ENCODE assay signal across 15 cellular contexts in genomic region chr1:157269656-157270375, GRCh38.
A peak's percentile ranks its signal among the peaks of the same experiment; 100 is the strongest.
DNase-seq lines count a peak whose midpoint lies in the region; ATAC-seq, FAIRE-seq and TF ChIP-seq lines count a peak whose summit lies in the region.
"Had no signal": no experiment of that assay in that cellular context is flagged by ENCODE, and none has a peak within 500 bp of the region (broad histone marks: within the 10 kb centered on the region; RNA-seq: fewer than 3 reads in every experiment).

No MANE protein-coding gene starts in this region.

- H3K36me3 ChIP-seq in GM06990 (ENCODE audit: control insufficient read depth, insufficient read depth, low read length) (no peaks in the 10 kb centered on the region), OCI-LY3 (replicated peaks; ENCODE audit: low read depth, low read length) (no peaks in the 10 kb centered on the region)
- H3K36me3 ChIP-seq: thoracic aorta had no signal

- ATAC-seq in HG03045 (IDR thresholded peaks at IDR 0.05; ENCODE audit: unreplicated experiment) (peak; percentile 46), Right ventricle myocardium superior (ENCODE audit: poor library complexity) (no peak)
- ATAC-seq: right cardiac atrium had no signal

- TF ChIP-seq POLR2A in H54 (IDR thresholded peaks at IDR 0.05; ENCODE audit: low read depth, low read length): no peak

- no peak for TF ChIP-seq CTCF in GM06990 (IDR thresholded peaks at IDR 0.05; ENCODE audit: insufficient read depth, low read length, poor library complexity, severe bottlenecking)
- no peak for TF ChIP-seq CTCF in OCI-LY3 (IDR thresholded peaks at IDR 0.05; ENCODE audit: low read depth, low read length)

- peak; percentile 7 for DNase-seq in GM06990 (ENCODE audit: extremely low read depth, insufficient read length)
- DNase-seq in GM19240 (ENCODE audit: insufficient read length, low spot score): peak; percentile 14
- no peak for DNase-seq in Right ventricle myocardium superior
- no peak for DNase-seq in activated effector memory CD4-positive, alpha-beta T cell treated with anti-CD3 and anti-CD28 coated beads, Interleukin-2, amount 50 U/mL, for 16 hours
- DNase-seq in H54 (ENCODE audit: insufficient read length, low spot score): no peak
- DNase-seq in NCI-H2227 treated with DMSO at 0.1 percent for 48 hours (lab: John Stamatoyannopoulos, UW): no peak
- DNase-seq: activated CD4-positive, alpha-beta memory T cell treated with anti-CD3 and anti-CD28 coated beads for 36 hours; activated naive CD4-positive, alpha-beta T cell treated with Interleukin-2 at 50 U/mL for 16 hours; NCI-H510A; right cardiac atrium had no signal

- H3K9ac ChIP-seq in OCI-LY3 (ENCODE audit: low read length): peak overlapping the region; percentile 39; the same call in 1 of the 2 replicates
- H3K9ac ChIP-seq: KMS-11 had no signal

- no peak for FAIRE-seq in H54 (lab: Jason Lieb, UNC)

- H3K27me3 ChIP-seq in GM06990 (replicated peaks; ENCODE audit: control insufficient read depth, insufficient read depth, low read length): no peaks in the 10 kb centered on the region
- peaks cover 28% of the 10 kb centered on the region for H3K27me3 ChIP-seq in OCI-LY3 (ENCODE audit: low read depth, low read length)

- H3K4me3 ChIP-seq in GM06990 (replicated peaks; ENCODE audit: low read depth, low read length) (no peak overlapping the region), OCI-LY3 (ENCODE audit: low read length) (peak overlapping the region; percentile 45)
- H3K4me3 ChIP-seq: SK-N-MC, thoracic aorta had no signal

- H3K4me1 ChIP-seq in OCI-LY3 (ENCODE audit: low read length): peaks cover 58% of the 10 kb centered on the region

- peak overlapping the region; percentile 79 for H3K27ac ChIP-seq in OCI-LY3 (ENCODE audit: low read length)
- H3K27ac ChIP-seq: KMS-11, SK-N-MC, thoracic aorta had no signal

- H2AFZ ChIP-seq in OCI-LY3 (ENCODE audit: low read depth, low read length): no peak overlapping the region

- intact Hi-C loops in Right ventricle myocardium superior (cut with DNase I): no loop called here

- no peaks in the 10 kb centered on the region for H4K20me1 ChIP-seq in OCI-LY3 (ENCODE audit: insufficient read depth, low read length)

- H3K4me2 ChIP-seq in OCI-LY3 (ENCODE audit: low read length): peak overlapping the region; percentile 76
- H3K4me2 ChIP-seq: KMS-11 had no signal

- H3K79me2 ChIP-seq in OCI-LY3 (ENCODE audit: low read length): no peaks in the 10 kb centered on the region

- no peaks in the 10 kb centered on the region for H3K9me3 ChIP-seq in OCI-LY3 (ENCODE audit: insufficient read depth, low read length)
- H3K9me3 ChIP-seq: thoracic aorta had no signal

Comparison
In these comparisons a context has a peak if more than half of its experiments do, and no peak if none do; other contexts are left out.
1. DNase-seq: peak in GM06990 (single experiment) and GM19240 (single experiment); none in Right ventricle myocardium superior (single experiment), activated effector memory CD4-positive, alpha-beta T cell treated with anti-CD3 and anti-CD28 coated beads, Interleukin-2, amount 50 U/mL, for 16 hours (single experiment), H54 (single experiment) and NCI-H2227 treated with DMSO at 0.1 percent for 48 hours (single experiment).